Comparison of ENCODE assay signal across 1 cellular context in genomic region chr22:39361495-39361894, GRCh38.
TF ChIP-seq lines count a peak whose summit lies in the region.

No MANE protein-coding gene starts in this region.

TF ChIP-seq in H1, 55 proteins besides CTCF, POLR2A, EP300 and RAD21:
- TF ChIP-seq HDAC2 (IDR thresholded peaks at IDR 0.05; ENCODE audit: borderline replicate concordance in 1 of 2, low read depth in 2 of 2, low read length in 2 of 2) (peak in 1 of 2 experiments; percentile 58; a peak in 1 of 4 replicates), SRF (IDR thresholded peaks at IDR 0.05; ENCODE audit: low read depth, low read length) (no peak), KDM1A (IDR thresholded peaks at IDR 0.05; ENCODE audit: borderline replicate concordance, low read length) (peak; percentile 59)
